ENCODE assay signal across 8 cellular contexts in the genomic region with DNA sequence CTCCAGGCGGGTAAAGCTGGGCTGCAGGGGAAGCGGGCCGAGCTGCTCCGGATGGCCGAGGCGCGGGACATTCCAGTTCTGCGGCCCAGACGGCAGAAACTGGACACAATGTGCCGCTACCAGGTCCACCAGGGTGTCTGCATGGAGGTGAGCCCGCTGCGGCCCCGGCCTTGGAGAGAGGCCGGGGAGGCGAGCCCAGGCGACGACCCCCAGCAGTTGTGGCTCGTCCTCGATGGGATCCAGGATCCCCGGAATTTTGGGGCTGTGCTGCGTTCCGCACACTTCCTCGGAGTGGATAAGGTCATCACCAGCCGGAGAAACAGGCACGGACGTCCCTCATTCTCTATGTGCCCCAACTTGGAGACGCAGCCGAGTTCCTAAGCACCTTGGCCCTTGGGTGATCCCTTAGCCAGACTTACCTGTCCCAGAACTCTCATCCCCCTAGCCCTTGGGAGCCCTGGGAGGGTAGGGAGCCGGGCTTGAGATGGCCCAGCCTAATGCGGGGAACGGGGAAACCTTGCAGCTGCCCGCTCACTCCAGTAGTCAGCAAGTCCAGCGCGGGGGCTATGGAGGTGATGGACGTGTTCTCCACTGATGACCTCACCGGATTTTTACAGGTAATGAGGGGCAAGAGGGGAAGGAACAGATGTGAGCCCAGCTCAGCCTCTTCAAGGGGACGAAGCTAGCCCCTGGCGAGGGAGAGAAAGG. TPM values are rescaled to one million over a fixed set of nuclear protein-coding genes. Genes with fewer than 3 reads are reported as not detected.
DNase-seq lines count a peak whose midpoint lies in the region; TF ChIP-seq lines count a peak whose summit lies in the region.

No MANE protein-coding gene starts in this region.

- no peaks in the 10 kb centered on the region for H3K36me3 ChIP-seq in cardiac muscle cell

- H3K27me3 ChIP-seq in cardiac muscle cell = no peaks in the 10 kb centered on the region

- no peaks in the 10 kb centered on the region for H3K9me3 ChIP-seq in cardiac muscle cell (ENCODE audit: low read depth)

- peaks cover 22% of the 10 kb centered on the region for H3K4me1 ChIP-seq in cardiac muscle cell (ENCODE audit: low read depth)

- H3K36me3 Mint-ChIP-seq in activated T-cell treated with anti-CD3 and anti-CD28 coated beads, Interleukin-2, amount 50 U/mL, for 24 hours (ENCODE audit: low read depth) = peaks cover 60% of the 10 kb centered on the region

- peak overlapping the region; percentile 91 for H3K4me3 Mint-ChIP-seq in activated T-cell treated with anti-CD3 and anti-CD28 coated beads, Interleukin-2, amount 50 U/mL, for 24 hours

- intact Hi-C loops in posterior vena cava (cut with DNase I) = no loop called here

- TF ChIP-seq CTCF in cardiac muscle cell (IDR thresholded peaks at IDR 0.05; ENCODE audit: low read depth, low read length) (no peak), GM13976 (IDR thresholded peaks at IDR 0.05; ENCODE audit: borderline replicate concordance, control extremely low read depth, extremely low read depth, insufficient read depth, missing control alignments) (no peak)

- H3K27ac Mint-ChIP-seq in activated T-cell treated with anti-CD3 and anti-CD28 coated beads, Interleukin-2, amount 50 U/mL, for 24 hours = peak overlapping the region; percentile 94

- H3K27me3 Mint-ChIP-seq in activated T-cell treated with anti-CD3 and anti-CD28 coated beads, Interleukin-2, amount 50 U/mL, for 24 hours = no peaks in the 10 kb centered on the region

- peak; percentile 69 for DNase-seq in DMS53 (lab: John Stamatoyannopoulos, UW)
- no peak for DNase-seq in DMS53 treated with DMSO at 0.1 percent for 48 hours (lab: John Stamatoyannopoulos, UW; ENCODE audit: unreplicated experiment)
- peak; percentile 46 for DNase-seq in HK-2 (ENCODE audit: unreplicated experiment)
- DNase-seq in activated T-cell treated with anti-CD3 and anti-CD28 coated beads, Interleukin-2, amount 50 U/mL, for 24 hours = peak; percentile 65
- peak; percentile 17 to 18 for DNase-seq in cardiac muscle cell (ENCODE audit: low read depth in 1 of 2, low spot score in 1 of 2)
- peak; percentile 82 for DNase-seq in posterior vena cava (ENCODE audit: low spot score)
- no peak for DNase-seq in GM13976 (ENCODE audit: low spot score)
- no peak for DNase-seq in NCI-H1694 treated with DMSO at 0.1 percent for 48 hours (lab: John Stamatoyannopoulos, UW)

- no peak overlapping the region for H3K27ac ChIP-seq in cardiac muscle cell

- peaks cover 35% of the 10 kb centered on the region for H3K4me1 Mint-ChIP-seq in activated T-cell treated with anti-CD3 and anti-CD28 coated beads, Interleukin-2, amount 50 U/mL, for 24 hours (ENCODE audit: low read depth)

- no peaks in the 10 kb centered on the region for H3K9me3 Mint-ChIP-seq in activated T-cell treated with anti-CD3 and anti-CD28 coated beads, Interleukin-2, amount 50 U/mL, for 24 hours

- peak overlapping the region; percentile 61 for H3K4me3 ChIP-seq in cardiac muscle cell

- in situ Hi-C loops in GM13976 (cut with MboI; ENCODE audit: low sequenced_read_pairs, unreplicated experiment) = loop anchor here (25.0 kb wide), 1 partner anchor 635 kb away; no protein-coding TSS in a partner anchor

RNA-seq across cellular contexts. Expression of a gene that starts 0.8 kb away (rescaled TPM):
- total RNA-seq in cardiac muscle cell = 8.9 and 9.5 TPM in 2 replicates
- polyA plus RNA-seq in cardiac muscle cell = 8.9 and 10.0 TPM in 2 replicates
- 1 to 10 TPM; 2.9 to 3.8 TPM for total RNA-seq in posterior vena cava

RNA-seq across cellular contexts. Expression of a gene that starts 10.5 kb away (rescaled TPM):
- 21.9 and 26.6 TPM in 2 replicates for total RNA-seq in cardiac muscle cell
- 23.7 and 25.0 TPM in 2 replicates for polyA plus RNA-seq in cardiac muscle cell
- 1 to 10 TPM; 3.5 to 5.4 TPM for total RNA-seq in posterior vena cava

RNA-seq across cellular contexts. Expression of a gene that starts 57.5 kb away (rescaled TPM):
- total RNA-seq in cardiac muscle cell (33.2 and 54.3 TPM in 2 replicates), posterior vena cava (10 to 100 TPM; 64.0 to 65.5 TPM)
- polyA plus RNA-seq in cardiac muscle cell = 48.1 and 63.2 TPM in 2 replicates

Comparison
In these comparisons a context has a peak if more than half of its experiments do, and no peak if none do; other contexts are left out.
1. DNase-seq: peak in DMS53 (single experiment), HK-2 (single experiment), activated T-cell treated with anti-CD3 and anti-CD28 coated beads, Interleukin-2, amount 50 U/mL, for 24 hours (single experiment), cardiac muscle cell (2 of 2) and posterior vena cava (single experiment); none in DMS53 treated with DMSO at 0.1 percent for 48 hours (single experiment), GM13976 (single experiment) and NCI-H1694 treated with DMSO at 0.1 percent for 48 hours (single experiment).